In genomic region chr3:125151437-125151806, GRCh38 we compare ENCODE assay signal across 22 cellular contexts.
A peak's percentile ranks its signal among the peaks of the same experiment; 100 is the strongest.
DNase-seq lines count a peak whose midpoint lies in the region; ATAC-seq and TF ChIP-seq lines count a peak whose summit lies in the region.
"Had no signal": no experiment of that assay in that cellular context is flagged by ENCODE, and none has a peak within 500 bp of the region (broad histone marks: within the 10 kb centered on the region; RNA-seq: fewer than 3 reads in every experiment).

No MANE protein-coding gene starts in this region.

- no peak overlapping the region for H2BK120ac ChIP-seq in mesendoderm (ENCODE audit: low read depth, low read length)

- TF ChIP-seq CTCF in thoracic aorta (IDR thresholded peaks at IDR 0.05): no peak

- no peak overlapping the region for H2AFZ ChIP-seq in Karpas-422 (ENCODE audit: low read length)

- H3K4me1 ChIP-seq in Karpas-422 (ENCODE audit: low read length): peaks cover 96% of the 10 kb centered on the region
- peaks cover 48% of the 10 kb centered on the region for H3K4me1 ChIP-seq in adipocyte (ENCODE audit: control insufficient read depth, insufficient read depth, low read length)
- peaks cover 8% of the 10 kb centered on the region for H3K4me1 ChIP-seq in mesendoderm (ENCODE audit: control insufficient read depth, low read depth, low read length)
- peaks cover 16 to 57% of the 10 kb centered on the region in 2 donors for H3K4me1 ChIP-seq in thoracic aorta (ENCODE audit: control insufficient read depth in 1 of 2, low read depth in 2 of 2)

- H3K36me3 ChIP-seq in Karpas-422 (ENCODE audit: insufficient read depth, low read length) (no peaks in the 10 kb centered on the region), adipocyte (ENCODE audit: control insufficient read depth, insufficient read depth, low read length, severe bottlenecking) (no peaks in the 10 kb centered on the region), mesendoderm (ENCODE audit: control insufficient read depth, insufficient read depth, low read length) (no peaks in the 10 kb centered on the region), thoracic aorta (no peaks in the 10 kb centered on the region)
- H3K36me3 ChIP-seq: HAP-1 had no signal

- ATAC-seq in thoracic aorta (ENCODE audit: insufficient number of reproducible peaks, low FRiP score, low read depth): no peak
- ATAC-seq in HG03196 (IDR thresholded peaks at IDR 0.05; ENCODE audit: unreplicated experiment): no peak
- ATAC-seq in esophagus mucosa: no peak
- ATAC-seq: PC-3; Right ventricle myocardium inferior; stimulated activated naive CD8-positive, alpha-beta T cell treated with anti-CD3 and anti-CD28 coated beads, Interleukin-15, Interleukin-2, amounts not matched to agents 100 U/mL and 50 U/mL, for 24 hours had no signal

- H3K56ac ChIP-seq in mesendoderm (ENCODE audit: low read length): no peak overlapping the region

- H3K27ac Mint-ChIP-seq in activated CD4-positive, alpha-beta memory T cell treated with anti-CD3 and anti-CD28 coated beads for 36 hours: no peak overlapping the region
- H3K27ac Mint-ChIP-seq: activated CD4-positive, alpha-beta T cell treated with anti-CD3 and anti-CD28 coated beads, Interleukin-2, amount 10 ng/mL, durations not matched to agents 24 days and 14 days; activated T-cell treated with anti-CD3 and anti-CD28 coated beads, Interleukin-2, amount 50 U/mL, for 24 hours; T-helper 2 cell treated with Interferon-gamma antibody and Interleukin-4, amounts not matched to agents 5 μg/mL and 100 μg/mL, for 36 hours had no signal

- H2BK15ac ChIP-seq in mesendoderm (replicated peaks; ENCODE audit: low read depth): no peak overlapping the region

- H3K9me2 ChIP-seq in Karpas-422 (replicated peaks; ENCODE audit: insufficient read depth, low read length): no peaks in the 10 kb centered on the region

- H3K4me2 ChIP-seq in Karpas-422 (ENCODE audit: low read depth, low read length, poor library complexity, severe bottlenecking) (no peak overlapping the region), mesendoderm (ENCODE audit: low read length) (no peak overlapping the region)
- H3K4me2 ChIP-seq: KMS-11 had no signal

- no CpG with 5 or more reads among the region's 9 CpGs for WGBS in mesendoderm (ENCODE audit: extremely low coverage, insufficient coverage, low lambda C conversion rate)

- no peak overlapping the region for H3K9ac ChIP-seq in Karpas-422 (ENCODE audit: low read length)
- H3K9ac ChIP-seq in adipocyte (ENCODE audit: low read length): peak overlapping the region; percentile 1
- H3K9ac ChIP-seq in mesendoderm (ENCODE audit: low read length): no peak overlapping the region
- H3K9ac ChIP-seq: KMS-11 had no signal

- no peak overlapping the region for H2AK5ac ChIP-seq in mesendoderm (ENCODE audit: low read length)

- no peak overlapping the region for H4K8ac ChIP-seq in mesendoderm (ENCODE audit: low read depth, low read length)

- no peak for DNase-seq in Karpas-422
- no peak for DNase-seq in adipocyte (ENCODE audit: low read depth)
- no peak for DNase-seq in mesendoderm
- no peak for DNase-seq in thoracic aorta (ENCODE audit: low spot score)
- DNase-seq in activated CD4-positive, alpha-beta memory T cell treated with anti-CD3 and anti-CD28 coated beads for 36 hours: no peak
- DNase-seq: activated CD4-positive, alpha-beta T cell treated with anti-CD3 and anti-CD28 coated beads, Interleukin-2, amount 10 ng/mL, durations not matched to agents 24 days and 14 days; activated gamma-delta T cell treated with Interleukin-2 at 50 U/mL for 16 hours; activated T-cell treated with anti-CD3 and anti-CD28 coated beads, Interleukin-2, amount 50 U/mL, for 24 hours; DMS79 treated with DMSO at 0.1 percent for 48 hours; GF-D8; NCI-H146; NCI-H2107; PC-3; stimulated activated naive CD8-positive, alpha-beta T cell treated with anti-CD3 and anti-CD28 coated beads, Interleukin-15, Interleukin-2, amounts not matched to agents 100 U/mL and 50 U/mL, for 24 hours had no signal

- no peaks in the 10 kb centered on the region for H3K9me3 Mint-ChIP-seq in activated CD4-positive, alpha-beta memory T cell treated with anti-CD3 and anti-CD28 coated beads for 36 hours
- H3K9me3 Mint-ChIP-seq: activated CD4-positive, alpha-beta T cell treated with anti-CD3 and anti-CD28 coated beads, Interleukin-2, amount 10 ng/mL, durations not matched to agents 24 days and 14 days; activated T-cell treated with anti-CD3 and anti-CD28 coated beads, Interleukin-2, amount 50 U/mL, for 24 hours; T-helper 2 cell treated with Interferon-gamma antibody and Interleukin-4, amounts not matched to agents 5 μg/mL and 100 μg/mL, for 36 hours had no signal

- no peaks in the 10 kb centered on the region for H3K27me3 ChIP-seq in Karpas-422 (ENCODE audit: low read length)
- H3K27me3 ChIP-seq in adipocyte (replicated peaks; ENCODE audit: control insufficient read depth, insufficient read depth, low read length): no peaks in the 10 kb centered on the region
- H3K27me3 ChIP-seq in mesendoderm (ENCODE audit: insufficient read depth, low read length, poor library complexity): no peaks in the 10 kb centered on the region
- no peaks in the 10 kb centered on the region for H3K27me3 ChIP-seq in thoracic aorta (replicated peaks; ENCODE audit: insufficient read depth)

- H3K4me1 Mint-ChIP-seq in activated CD4-positive, alpha-beta memory T cell treated with anti-CD3 and anti-CD28 coated beads for 36 hours (ENCODE audit: low read depth): peaks cover 17% of the 10 kb centered on the region

- POLR2A ChIA-PET in activated CD4-positive, alpha-beta memory T cell treated with anti-CD3 and anti-CD28 coated beads for 36 hours (lab: Charles Lee): no interaction called here

- no peaks in the 10 kb centered on the region for H3K79me1 ChIP-seq in mesendoderm (ENCODE audit: low read length)

- no peak overlapping the region for H3K4me3 ChIP-seq in Karpas-422 (ENCODE audit: low read length)
- peak overlapping the region; percentile 60 for H3K4me3 ChIP-seq in adipocyte (ENCODE audit: low read length)
- no peak overlapping the region for H3K4me3 ChIP-seq in mesendoderm (ENCODE audit: low read length)
- peak overlapping the region; percentile 27 for H3K4me3 ChIP-seq in thoracic aorta
- H3K4me3 ChIP-seq: HAP-1 had no signal

- CTCF ChIA-PET in activated CD4-positive, alpha-beta memory T cell treated with anti-CD3 and anti-CD28 coated beads for 36 hours (lab: Charles Lee): interaction anchor here (2.0 to 2.3 kb wide), 2 partner anchors 287 to 289 kb away, joined by 11 to 22 read pairs; no protein-coding TSS in a partner anchor

- peaks cover 16% of the 10 kb centered on the region for H3K27me3 Mint-ChIP-seq in activated CD4-positive, alpha-beta memory T cell treated with anti-CD3 and anti-CD28 coated beads for 36 hours

- peak overlapping the region; percentile 63 for H3K27ac ChIP-seq in Karpas-422 (ENCODE audit: low read length)
- no peak overlapping the region for H3K27ac ChIP-seq in mesendoderm (ENCODE audit: low read depth, low read length)
- peak overlapping the region; percentile 43 to 47 for H3K27ac ChIP-seq in thoracic aorta
- H3K27ac ChIP-seq: epithelial cell of prostate, KMS-11, VCaP had no signal

- no peaks in the 10 kb centered on the region for H3K36me3 Mint-ChIP-seq in activated CD4-positive, alpha-beta memory T cell treated with anti-CD3 and anti-CD28 coated beads for 36 hours

- H3K23ac ChIP-seq in mesendoderm (ENCODE audit: low read length): no peak overlapping the region

- peak overlapping the region; percentile 11 for H2BK5ac ChIP-seq in mesendoderm (ENCODE audit: low read length)

- peak overlapping the region; percentile 65 for H3K18ac ChIP-seq in mesendoderm (ENCODE audit: low read length)

- H3K79me2 ChIP-seq in Karpas-422 (ENCODE audit: low read length) (no peaks in the 10 kb centered on the region), mesendoderm (ENCODE audit: control insufficient read depth, insufficient read depth, low read length) (no peaks in the 10 kb centered on the region)

- no peak overlapping the region for H3K4ac ChIP-seq in mesendoderm (ENCODE audit: low read depth, low read length)

- H3K9me3 ChIP-seq in Karpas-422 (ENCODE audit: low read length) (no peaks in the 10 kb centered on the region), adipocyte (ENCODE audit: control insufficient read depth, low read length) (no peaks in the 10 kb centered on the region), thoracic aorta (no peaks in the 10 kb centered on the region)
- H3K9me3 ChIP-seq: HAP-1 had no signal

- H4K5ac ChIP-seq in mesendoderm (ENCODE audit: low read length): no peak overlapping the region

- no peak overlapping the region for H3K4me3 Mint-ChIP-seq in activated CD4-positive, alpha-beta memory T cell treated with anti-CD3 and anti-CD28 coated beads for 36 hours
- H3K4me3 Mint-ChIP-seq: activated CD4-positive, alpha-beta T cell treated with anti-CD3 and anti-CD28 coated beads, Interleukin-2, amount 10 ng/mL, durations not matched to agents 24 days and 14 days; activated T-cell treated with anti-CD3 and anti-CD28 coated beads, Interleukin-2, amount 50 U/mL, for 24 hours; T-helper 2 cell treated with Interferon-gamma antibody and Interleukin-4, amounts not matched to agents 5 μg/mL and 100 μg/mL, for 36 hours had no signal

- intact Hi-C loops in activated CD4-positive, alpha-beta memory T cell treated with anti-CD3 and anti-CD28 coated beads for 36 hours (cut with micrococcal nuclease): loop anchor here (5.0 kb wide), 1 partner anchor 441 kb away; no protein-coding TSS in a partner anchor

- H4K20me1 ChIP-seq in Karpas-422 (ENCODE audit: insufficient read depth, low read depth, low read length): no peaks in the 10 kb centered on the region

Comparison
In these comparisons a context has a peak if more than half of its experiments do, and no peak if none do; other contexts are left out.
1. H3K4me3 ChIP-seq: peak in adipocyte (single experiment) and thoracic aorta (single experiment); none in Karpas-422 (single experiment) and mesendoderm (single experiment).